Comparison of ENCODE assay signal across 8 cellular contexts in genomic region chr16:31674686-31675085, GRCh38.
"Had no signal": no experiment of that assay in that cellular context is flagged by ENCODE, and none has a peak within 500 bp of the region (broad histone marks: within the 10 kb centered on the region; RNA-seq: fewer than 3 reads in every experiment).

No MANE protein-coding gene starts in this region.

- H3K27ac ChIP-seq: GM23248 had no signal

- H2AFZ ChIP-seq: GM23248 had no signal

- H3K9ac ChIP-seq: GM23248 had no signal

- H3K4me1 ChIP-seq: HAP-1 had no signal

- H3K36me3 ChIP-seq: HAP-1 had no signal

- DNase-seq: GM23248, GOT3, H7, HFFc6, KBM-7 had no signal

- ATAC-seq: HCT116 had no signal

- H3K4me3 ChIP-seq: GM23248, HAP-1 had no signal

- FAIRE-seq: HTR-8/SVneo had no signal

- H3K9me3 ChIP-seq: HAP-1 had no signal
